Comparison of ENCODE assay signal across 8 cellular contexts in genomic region chr11:93741882-93742226, GRCh38. TPM values are rescaled to one million over a fixed set of nuclear protein-coding genes. Genes with fewer than 3 reads are reported as not detected.
DNase-seq lines count a peak whose midpoint lies in the region; ATAC-seq and TF ChIP-seq lines count a peak whose summit lies in the region.

No MANE protein-coding gene starts in this region.

- peak overlapping the region; percentile 10 for H4K8ac ChIP-seq in mesenchymal stem cell (ENCODE audit: low read length)

- WGBS in mesenchymal stem cell: under 1% methylated on average over 7 of the region's 8 CpGs

- H3F3A ChIP-seq in PC-3 (ENCODE audit: low read length, unreplicated experiment): peaks cover 25% of the 10 kb centered on the region

- intact Hi-C loops in PC-3 (cut with micrococcal nuclease): loop anchor here (1.0 to 2.0 kb wide), 3 partner anchors 25 to 109 kb away; partner anchors contain the start of genes MED17 and VSTM5
- intact Hi-C loops in dorsolateral prefrontal cortex (cut with DNase I): loop anchor here (2.0 to 10.0 kb wide), 2 partner anchors 43 to 753 kb away; partner anchors contain the start of genes ANKRD49 (in 2 of the 2), MED17 (in 2 of the 2) and MRE11 (in 2 of the 2)

- peak overlapping the region in 1 of 2 experiments; percentile 32 for H2BK12ac ChIP-seq in mesenchymal stem cell (ENCODE audit: low read length in 2 of 2)

- H2BK15ac ChIP-seq in mesenchymal stem cell (ENCODE audit: low read depth, poor library complexity, severe bottlenecking): no peak overlapping the region

- no peak overlapping the region for H2AK5ac ChIP-seq in mesenchymal stem cell (ENCODE audit: low read length, severe bottlenecking)

- H3K14ac ChIP-seq in mesenchymal stem cell (ENCODE audit: low read length in 2 of 2): no peak overlapping the region

- no peak overlapping the region for H3K23ac ChIP-seq in mesenchymal stem cell (ENCODE audit: low read length in 2 of 2)

- peak overlapping the region; percentile 99 for H3K9ac ChIP-seq in PC-3 (ENCODE audit: low read length)
- peak overlapping the region; percentile 100 for H3K9ac ChIP-seq in mesenchymal stem cell (ENCODE audit: low read length)

- H3K36me3 ChIP-seq in PC-3 (ENCODE audit: low read depth, low read length) (peaks cover 35% of the 10 kb centered on the region), mesenchymal stem cell (ENCODE audit: control insufficient read depth in 1 of 2, insufficient read depth in 2 of 2, low read depth in 1 of 2, low read length in 2 of 2) (peaks cover 9 to 40% of the 10 kb centered on the region in 2 experiments)

- ATAC-seq in HG02973 (IDR thresholded peaks at IDR 0.05; ENCODE audit: unreplicated experiment): peak; percentile 12
- peak; percentile 52 for ATAC-seq in PC-3

- H3K4ac ChIP-seq in mesenchymal stem cell (ENCODE audit: low read depth in 1 of 2, low read length in 2 of 2): peak overlapping the region in 1 of 2 experiments; percentile 74

- no peak overlapping the region for H4K91ac ChIP-seq in mesenchymal stem cell (ENCODE audit: low read length)

- peaks cover 24% of the 10 kb centered on the region for H3K4me1 ChIP-seq in PC-3 (ENCODE audit: insufficient read depth, low read length)
- H3K4me1 ChIP-seq in mesenchymal stem cell (ENCODE audit: control insufficient read depth, insufficient read depth, low read depth, low read length): peaks cover 10% of the 10 kb centered on the region

- H4K20me1 ChIP-seq in PC-3 (ENCODE audit: low read length): peaks cover 36% of the 10 kb centered on the region

- H2BK5ac ChIP-seq in mesenchymal stem cell (ENCODE audit: low read depth, low read length, poor library complexity, severe bottlenecking): peak overlapping the region; percentile 53

- H3K4me2 ChIP-seq in PC-3 (ENCODE audit: low read length) (peak overlapping the region; percentile 95), mesenchymal stem cell (ENCODE audit: low read length, poor library complexity, severe bottlenecking) (peak overlapping the region; percentile 70)

- H3K27ac ChIP-seq in 22Rv1 (peak overlapping the region; percentile 94), PC-3 (ENCODE audit: low read length) (peak overlapping the region; percentile 75), dorsolateral prefrontal cortex (peak overlapping the region; percentile 52 to 96 (median 89)), mesenchymal stem cell (ENCODE audit: low read length, poor library complexity, severe bottlenecking) (peak overlapping the region; percentile 86)

- peaks cover 8% of the 10 kb centered on the region for H3K79me1 ChIP-seq in mesenchymal stem cell (replicated peaks; ENCODE audit: low read length, poor library complexity, severe bottlenecking)

- H3K18ac ChIP-seq in mesenchymal stem cell (ENCODE audit: low read depth in 1 of 2, low read length in 2 of 2): peak overlapping the region in 1 of 2 experiments; percentile 79

- peak; percentile 73 for DNase-seq in PC-3
- DNase-seq in dorsolateral prefrontal cortex: peak in 1 of 10 donors; percentile 32
- peak; percentile 82 for DNase-seq in mesenchymal stem cell
- peak; percentile 67 for DNase-seq in ureter (ENCODE audit: low spot score)
- no peak for DNase-seq in NCI-H1930 (lab: John Stamatoyannopoulos, UW)

- no peaks in the 10 kb centered on the region for H3K9me3 ChIP-seq in PC-3 (ENCODE audit: low read length)
- no peaks in the 10 kb centered on the region for H3K9me3 ChIP-seq in mesenchymal stem cell (ENCODE audit: control insufficient read depth, low read length)

- peak overlapping the region; percentile 94 for H2AFZ ChIP-seq in PC-3 (ENCODE audit: low read length)
- peak overlapping the region; percentile 94 for H2AFZ ChIP-seq in mesenchymal stem cell (ENCODE audit: low read depth, low read length)

- BruUV-seq in PC-3 (replicated peaks; lab: Mats Ljungman, UMichigan): TSS peak; percentile 89

- H3K9me2 ChIP-seq in PC-3 (replicated peaks; ENCODE audit: low read length): no peaks in the 10 kb centered on the region

- CTCF ChIA-PET in PC-3 (lab: Charles Lee): interaction anchor here (1.0 kb wide), 1 partner anchor 109 kb away, joined by 4 read pairs; the partner anchor contains the start of gene VSTM5

- POLR2A ChIA-PET in PC-3 (lab: Charles Lee; ENCODE audit: unreplicated experiment): interaction anchor here (0.5 to 1.5 kb wide), 17 partner anchors 15 to 813 kb away, joined by 3 to 22 read pairs (median 3); partner anchors contain the start of genes CEP295, MED17 and VSTM5

- peaks cover 71% of the 10 kb centered on the region for H3K79me2 ChIP-seq in PC-3 (ENCODE audit: low read length)

- TF ChIP-seq CTCF in 22Rv1 (IDR thresholded peaks at IDR 0.05): no peak
- TF ChIP-seq CTCF in PC-3 (conservative IDR thresholded peaks at IDR 0.05; ENCODE audit: low read depth, low read length): no peak
- no peak for TF ChIP-seq CTCF in dorsolateral prefrontal cortex (IDR thresholded peaks at IDR 0.05 in 54 of 56, conservative IDR thresholded peaks at IDR 0.05 in 2 of 56; ENCODE audit: low read depth in 1 of 56, partially characterized antibody in 56 of 56)

- no peaks in the 10 kb centered on the region for H3K27me3 ChIP-seq in PC-3 (ENCODE audit: low read length)
- no peaks in the 10 kb centered on the region for H3K27me3 ChIP-seq in dorsolateral prefrontal cortex
- no peaks in the 10 kb centered on the region for H3K27me3 ChIP-seq in mesenchymal stem cell (ENCODE audit: control insufficient read depth in 1 of 2, insufficient read depth in 1 of 2, low read length in 2 of 2)

- peak overlapping the region; percentile 78 for H3K4me3 ChIP-seq in GM08714 (ENCODE audit: low read length)
- H3K4me3 ChIP-seq in PC-3 (ENCODE audit: low read length): peak overlapping the region; percentile 96
- H3K4me3 ChIP-seq in dorsolateral prefrontal cortex: peak overlapping the region; percentile 42 to 96 (median 84)
- H3K4me3 ChIP-seq in mesenchymal stem cell (ENCODE audit: insufficient read depth in 1 of 2, low read depth in 1 of 2, low read length in 2 of 2): peak overlapping the region; percentile 97 to 99

- H2BK120ac ChIP-seq in mesenchymal stem cell (ENCODE audit: low read depth, low read length): no peak overlapping the region

RNA-seq across cellular contexts. Expression of gene C11orf54, which starts 0.4 kb away (rescaled TPM):
- total RNA-seq in PC-3 (2014; rRNA removed) (24.3 and 32.4 TPM in 2 replicates), dorsolateral prefrontal cortex (10 to 100 TPM; 23.5 to 54.6 (median 37.3) TPM), ureter (25.6 TPM)
- 8.9 TPM for polyA plus RNA-seq in mesenchymal stem cell (2013, experiment 1 of 2)
- 9.0 TPM for polyA plus RNA-seq in mesenchymal stem cell (2013, experiment 2 of 2)

RNA-seq across cellular contexts. Expression of gene TAF1D, which starts 0.6 kb away (rescaled TPM):
- total RNA-seq in PC-3 (2014; rRNA removed): 117 and 135 TPM in 2 replicates
- 100 to 1,000 TPM in 109 of 120 experiments, 10 to 100 TPM in 11; 75.7 to 158 (median 117) TPM for total RNA-seq in dorsolateral prefrontal cortex
- polyA plus RNA-seq in mesenchymal stem cell (2013, experiment 1 of 2): 117 TPM
- 120 TPM for polyA plus RNA-seq in mesenchymal stem cell (2013, experiment 2 of 2)
- 159 TPM for total RNA-seq in ureter

RNA-seq across cellular contexts. Expression of gene MED17, which starts 42.2 kb away (rescaled TPM):
- total RNA-seq in PC-3 (2014; rRNA removed): 50.6 and 58.5 TPM in 2 replicates
- 10 to 100 TPM; 23.9 to 45.0 (median 35.8) TPM for total RNA-seq in dorsolateral prefrontal cortex
- 15.4 TPM for polyA plus RNA-seq in mesenchymal stem cell (2013, experiment 1 of 2)
- 18.2 TPM for polyA plus RNA-seq in mesenchymal stem cell (2013, experiment 2 of 2)
- total RNA-seq in ureter: 35.5 TPM

Comparison
In these comparisons a context has a peak if more than half of its experiments do, and no peak if none do; other contexts are left out.
1. DNase-seq: peak in PC-3 (single experiment), mesenchymal stem cell (single experiment) and ureter (single experiment); none in NCI-H1930 (0 of 2).
2. Peak in every context shown above with its lines, with median percentiles within 50 percentile points of each other: H3K27ac ChIP-seq and H3K4me3 ChIP-seq.